Comparison of ENCODE assay signal across 2 cellular contexts in genomic region chr12:2614341-2614740, GRCh38.
TF ChIP-seq lines count a peak whose summit lies in the region.

No MANE protein-coding gene starts in this region.

TF ChIP-seq in SK-N-SH, 30 proteins besides CTCF, POLR2A, EP300 and RAD21 (continued from another document):
- TF ChIP-seq MAX (IDR thresholded peaks at IDR 0.05; ENCODE audit: low read depth), result no peak
- no peak for TF ChIP-seq NFIC (IDR thresholded peaks at IDR 0.05; ENCODE audit: borderline replicate concordance)
- TF ChIP-seq, protein P1, sequence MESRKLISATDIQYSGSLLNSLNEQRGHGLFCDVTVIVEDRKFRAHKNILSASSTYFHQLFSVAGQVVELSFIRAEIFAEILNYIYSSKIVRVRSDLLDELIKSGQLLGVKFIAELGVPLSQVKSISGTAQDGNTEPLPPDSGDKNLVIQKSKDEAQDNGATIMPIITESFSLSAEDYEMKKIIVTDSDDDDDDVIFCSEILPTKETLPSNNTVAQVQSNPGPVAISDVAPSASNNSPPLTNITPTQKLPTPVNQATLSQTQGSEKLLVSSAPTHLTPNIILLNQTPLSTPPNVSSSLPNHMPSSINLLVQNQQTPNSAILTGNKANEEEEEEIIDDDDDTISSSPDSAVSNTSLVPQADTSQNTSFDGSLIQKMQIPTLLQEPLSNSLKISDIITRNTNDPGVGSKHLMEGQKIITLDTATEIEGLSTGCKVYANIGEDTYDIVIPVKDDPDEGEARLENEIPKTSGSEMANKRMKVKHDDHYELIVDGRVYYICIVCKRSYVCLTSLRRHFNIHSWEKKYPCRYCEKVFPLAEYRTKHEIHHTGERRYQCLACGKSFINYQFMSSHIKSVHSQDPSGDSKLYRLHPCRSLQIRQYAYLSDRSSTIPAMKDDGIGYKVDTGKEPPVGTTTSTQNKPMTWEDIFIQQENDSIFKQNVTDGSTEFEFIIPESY (IDR thresholded peaks at IDR 0.05; ENCODE audit: borderline replicate concordance, low read depth), result no peak
- no peak for TF ChIP-seq JUND (IDR thresholded peaks at IDR 0.05)
- no peak for TF ChIP-seq CHD2 (IDR thresholded peaks at IDR 0.05; ENCODE audit: low read length, partially characterized antibody)
- TF ChIP-seq, protein P2, sequence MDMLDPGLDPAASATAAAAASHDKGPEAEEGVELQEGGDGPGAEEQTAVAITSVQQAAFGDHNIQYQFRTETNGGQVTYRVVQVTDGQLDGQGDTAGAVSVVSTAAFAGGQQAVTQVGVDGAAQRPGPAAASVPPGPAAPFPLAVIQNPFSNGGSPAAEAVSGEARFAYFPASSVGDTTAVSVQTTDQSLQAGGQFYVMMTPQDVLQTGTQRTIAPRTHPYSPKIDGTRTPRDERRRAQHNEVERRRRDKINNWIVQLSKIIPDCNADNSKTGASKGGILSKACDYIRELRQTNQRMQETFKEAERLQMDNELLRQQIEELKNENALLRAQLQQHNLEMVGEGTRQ (IDR thresholded peaks at IDR 0.05; ENCODE audit: borderline replicate concordance, low read depth, low read length), result no peak
- no peak for TF ChIP-seq FOXJ3 (CRISPR knock-in tag; IDR thresholded peaks at IDR 0.05)
- TF ChIP-seq, protein P3, sequence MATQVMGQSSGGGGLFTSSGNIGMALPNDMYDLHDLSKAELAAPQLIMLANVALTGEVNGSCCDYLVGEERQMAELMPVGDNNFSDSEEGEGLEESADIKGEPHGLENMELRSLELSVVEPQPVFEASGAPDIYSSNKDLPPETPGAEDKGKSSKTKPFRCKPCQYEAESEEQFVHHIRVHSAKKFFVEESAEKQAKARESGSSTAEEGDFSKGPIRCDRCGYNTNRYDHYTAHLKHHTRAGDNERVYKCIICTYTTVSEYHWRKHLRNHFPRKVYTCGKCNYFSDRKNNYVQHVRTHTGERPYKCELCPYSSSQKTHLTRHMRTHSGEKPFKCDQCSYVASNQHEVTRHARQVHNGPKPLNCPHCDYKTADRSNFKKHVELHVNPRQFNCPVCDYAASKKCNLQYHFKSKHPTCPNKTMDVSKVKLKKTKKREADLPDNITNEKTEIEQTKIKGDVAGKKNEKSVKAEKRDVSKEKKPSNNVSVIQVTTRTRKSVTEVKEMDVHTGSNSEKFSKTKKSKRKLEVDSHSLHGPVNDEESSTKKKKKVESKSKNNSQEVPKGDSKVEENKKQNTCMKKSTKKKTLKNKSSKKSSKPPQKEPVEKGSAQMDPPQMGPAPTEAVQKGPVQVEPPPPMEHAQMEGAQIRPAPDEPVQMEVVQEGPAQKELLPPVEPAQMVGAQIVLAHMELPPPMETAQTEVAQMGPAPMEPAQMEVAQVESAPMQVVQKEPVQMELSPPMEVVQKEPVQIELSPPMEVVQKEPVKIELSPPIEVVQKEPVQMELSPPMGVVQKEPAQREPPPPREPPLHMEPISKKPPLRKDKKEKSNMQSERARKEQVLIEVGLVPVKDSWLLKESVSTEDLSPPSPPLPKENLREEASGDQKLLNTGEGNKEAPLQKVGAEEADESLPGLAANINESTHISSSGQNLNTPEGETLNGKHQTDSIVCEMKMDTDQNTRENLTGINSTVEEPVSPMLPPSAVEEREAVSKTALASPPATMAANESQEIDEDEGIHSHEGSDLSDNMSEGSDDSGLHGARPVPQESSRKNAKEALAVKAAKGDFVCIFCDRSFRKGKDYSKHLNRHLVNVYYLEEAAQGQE (IDR thresholded peaks at IDR 0.05; ENCODE audit: low read depth, low read length), result no peak
- no peak for TF ChIP-seq EZH2phosphoT487 (IDR thresholded peaks at IDR 0.05; ENCODE audit: borderline replicate concordance, low read depth)
- no peak for TF ChIP-seq FOXM1 (IDR thresholded peaks at IDR 0.05; ENCODE audit: low read depth)
- no peak for TF ChIP-seq PBX3 (IDR thresholded peaks at IDR 0.05)
- no peak for TF ChIP-seq NRF1 (IDR thresholded peaks at IDR 0.05; ENCODE audit: low read depth, low read length)

TF ChIP-seq in SK-N-SH treated with all-trans-retinoic acid at 6 μM for 48 hours, 23 proteins besides CTCF, POLR2A, EP300 and RAD21 (continued from another document):
- TF ChIP-seq ZNF565 (CRISPR knock-in tag; conservative IDR thresholded peaks at IDR 0.05; ENCODE audit: low read depth) (no peak), ZNF8 (CRISPR knock-in tag; IDR thresholded peaks at IDR 0.05) (no peak), ZFP30 (CRISPR knock-in tag; IDR thresholded peaks at IDR 0.05) (no peak), TOX (CRISPR knock-in tag; IDR thresholded peaks at IDR 0.05; ENCODE audit: borderline replicate concordance) (no peak), ISL1 (CRISPR knock-in tag; IDR thresholded peaks at IDR 0.05) (no peak)
- TF ChIP-seq, protein P4, sequence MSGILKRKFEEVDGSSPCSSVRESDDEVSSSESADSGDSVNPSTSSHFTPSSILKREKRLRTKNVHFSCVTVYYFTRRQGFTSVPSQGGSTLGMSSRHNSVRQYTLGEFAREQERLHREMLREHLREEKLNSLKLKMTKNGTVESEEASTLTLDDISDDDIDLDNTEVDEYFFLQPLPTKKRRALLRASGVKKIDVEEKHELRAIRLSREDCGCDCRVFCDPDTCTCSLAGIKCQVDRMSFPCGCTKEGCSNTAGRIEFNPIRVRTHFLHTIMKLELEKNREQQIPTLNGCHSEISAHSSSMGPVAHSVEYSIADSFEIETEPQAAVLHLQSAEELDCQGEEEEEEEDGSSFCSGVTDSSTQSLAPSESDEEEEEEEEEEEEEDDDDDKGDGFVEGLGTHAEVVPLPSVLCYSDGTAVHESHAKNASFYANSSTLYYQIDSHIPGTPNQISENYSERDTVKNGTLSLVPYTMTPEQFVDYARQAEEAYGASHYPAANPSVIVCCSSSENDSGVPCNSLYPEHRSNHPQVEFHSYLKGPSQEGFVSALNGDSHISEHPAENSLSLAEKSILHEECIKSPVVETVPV (CRISPR knock-in tag; IDR thresholded peaks at IDR 0.05), result no peak
